24 cellular contexts compared by ENCODE assay signal in genomic region chr1:113321761-113322387, GRCh38.
"Had no signal": no experiment of that assay in that cellular context is flagged by ENCODE, and none has a peak within 500 bp of the region (broad histone marks: within the 10 kb centered on the region; RNA-seq: fewer than 3 reads in every experiment).

No MANE protein-coding gene starts in this region.

- H3K9me3 ChIP-seq: adrenal gland, breast epithelium, colonic mucosa, neutrophil, ovary had no signal

- H3K4me3 ChIP-seq: adrenal gland, breast epithelium, colonic mucosa, dorsolateral prefrontal cortex, esophagus muscularis mucosa, ovary, psoas muscle, tibial artery had no signal

- H3K27me3 Mint-ChIP-seq: activated naive CD8-positive, alpha-beta T cell; effector memory CD8-positive, alpha-beta T cell; memory B cell; stimulated activated naive CD8-positive, alpha-beta T cell treated with anti-CD3 and anti-CD28 coated beads, Interleukin-15, Interleukin-2, amounts not matched to agents 100 ng/mL and 50 ng/mL, for 24 hours had no signal

- H3K36me3 Mint-ChIP-seq: activated naive CD8-positive, alpha-beta T cell; memory B cell; WTC11 had no signal

- H3K9me3 Mint-ChIP-seq: activated T-cell treated with anti-CD3 and anti-CD28 coated beads, Interleukin-2, amount 50 U/mL, for 4 hours; activated T-helper 2 cell treated with anti-CD3 and anti-CD28 coated beads, Interferon-gamma antibody, Interleukin-2, Interleukin-4, amounts not matched to agents 10 μg/mL and 5 μg/mL and 100 μg/mL, durations not matched to agents 14 hours and 24 hours and 36 hours; effector memory CD8-positive, alpha-beta T cell; memory B cell; nephron; stimulated activated naive CD8-positive, alpha-beta T cell treated with anti-CD3 and anti-CD28 coated beads, Interleukin-15, Interleukin-2, amounts not matched to agents 100 ng/mL and 50 ng/mL, for 24 hours had no signal

- H3K4me3 Mint-ChIP-seq: activated naive CD8-positive, alpha-beta T cell; activated T-cell treated with anti-CD3 and anti-CD28 coated beads, Interleukin-2, amount 50 U/mL, for 4 hours; effector memory CD8-positive, alpha-beta T cell; memory B cell; nephron; stimulated activated naive CD8-positive, alpha-beta T cell treated with anti-CD3 and anti-CD28 coated beads, Interleukin-15, Interleukin-2, amounts not matched to agents 100 ng/mL and 50 ng/mL, for 24 hours; WTC11 had no signal

- H3K27me3 ChIP-seq: adrenal gland, breast epithelium, colonic mucosa, dorsolateral prefrontal cortex, esophagus muscularis mucosa, neutrophil, ovary, tibial artery had no signal

- H3K27ac Mint-ChIP-seq: activated naive CD8-positive, alpha-beta T cell; activated T-helper 2 cell treated with anti-CD3 and anti-CD28 coated beads, Interferon-gamma antibody, Interleukin-2, Interleukin-4, amounts not matched to agents 10 μg/mL and 5 μg/mL and 100 μg/mL, durations not matched to agents 14 hours and 24 hours and 36 hours; effector memory CD8-positive, alpha-beta T cell; memory B cell; nephron; stimulated activated naive CD8-positive, alpha-beta T cell treated with anti-CD3 and anti-CD28 coated beads, Interleukin-15, Interleukin-2, amounts not matched to agents 100 ng/mL and 50 ng/mL, for 24 hours; WTC11 had no signal

- H3K4me1 Mint-ChIP-seq: memory B cell, nephron, WTC11 had no signal

- H3K27ac ChIP-seq: adrenal gland, breast epithelium, colonic mucosa, esophagus muscularis mucosa, neutrophil, ovary, psoas muscle, tibial artery had no signal

- FAIRE-seq: urothelium cell line had no signal

- ATAC-seq: activated T-cell treated with anti-CD3 and anti-CD28 coated beads, Interleukin-2, amount 50 U/mL, for 4 hours; effector memory CD8-positive, alpha-beta T cell; left ventricle myocardium superior; psoas muscle; right cardiac atrium had no signal

- H3K36me3 ChIP-seq: adrenal gland, breast epithelium, colonic mucosa, esophagus muscularis mucosa, neutrophil, ovary, tibial artery had no signal

- DNase-seq: activated naive CD4-positive, alpha-beta T cell; activated T-cell treated with anti-CD3 and anti-CD28 coated beads, Interleukin-2, amount 50 U/mL, for 4 hours; adrenal gland; colonic mucosa; dorsolateral prefrontal cortex; effector memory CD8-positive, alpha-beta T cell; left ventricle myocardium superior; ovary; psoas muscle; right cardiac atrium; stimulated activated CD4-positive, alpha-beta T cell treated with anti-CD3 and anti-CD28 coated beads, Interleukin-12 subunit alpha, Interleukin-12 subunit beta, amount 100 ng/mL, for 4 hours; stimulated activated CD4-positive, alpha-beta T cell treated with anti-CD3 and anti-CD28 coated beads, Interleukin-1b, Interleukin-23, amount 100 ng/mL, for 48 hours; T1000; tibial artery had no signal

- H3K4me1 ChIP-seq: adrenal gland, breast epithelium, colonic mucosa, psoas muscle had no signal
